Comparison of ENCODE assay signal across 1 cellular context in the genomic region with DNA sequence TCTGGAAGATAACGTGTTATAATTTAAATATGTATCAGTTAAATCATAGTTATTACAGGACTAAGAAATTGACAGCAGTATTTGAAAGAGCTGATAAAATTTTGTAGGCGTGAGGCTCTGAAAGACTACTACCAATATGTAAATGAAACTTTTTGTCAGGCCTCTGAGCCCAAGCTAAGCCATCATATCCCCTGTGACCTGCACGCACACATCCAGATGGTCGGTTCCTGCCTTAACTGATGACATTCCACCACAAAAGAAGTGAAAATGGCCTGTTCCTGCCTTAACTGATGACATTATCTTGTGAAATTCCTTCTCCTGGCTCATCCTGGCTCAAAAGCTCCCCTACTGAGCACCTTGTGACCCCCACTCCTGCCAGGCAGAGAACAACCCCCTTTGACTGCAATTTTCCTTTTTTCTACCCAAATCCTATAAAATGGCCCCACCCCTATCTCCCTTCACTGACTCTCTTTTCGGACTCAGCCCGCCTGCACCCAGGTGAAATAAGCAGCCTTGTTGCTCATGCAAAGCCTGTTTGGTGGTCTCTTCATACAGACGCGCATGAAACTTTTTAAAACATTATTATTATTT.
TF ChIP-seq lines count a peak whose summit lies in the region.

No MANE protein-coding gene starts in this region.

TF ChIP-seq in GM23338, 12 proteins besides CTCF, POLR2A, EP300 and RAD21 (continued from another document):
- TF ChIP-seq, protein P1, sequence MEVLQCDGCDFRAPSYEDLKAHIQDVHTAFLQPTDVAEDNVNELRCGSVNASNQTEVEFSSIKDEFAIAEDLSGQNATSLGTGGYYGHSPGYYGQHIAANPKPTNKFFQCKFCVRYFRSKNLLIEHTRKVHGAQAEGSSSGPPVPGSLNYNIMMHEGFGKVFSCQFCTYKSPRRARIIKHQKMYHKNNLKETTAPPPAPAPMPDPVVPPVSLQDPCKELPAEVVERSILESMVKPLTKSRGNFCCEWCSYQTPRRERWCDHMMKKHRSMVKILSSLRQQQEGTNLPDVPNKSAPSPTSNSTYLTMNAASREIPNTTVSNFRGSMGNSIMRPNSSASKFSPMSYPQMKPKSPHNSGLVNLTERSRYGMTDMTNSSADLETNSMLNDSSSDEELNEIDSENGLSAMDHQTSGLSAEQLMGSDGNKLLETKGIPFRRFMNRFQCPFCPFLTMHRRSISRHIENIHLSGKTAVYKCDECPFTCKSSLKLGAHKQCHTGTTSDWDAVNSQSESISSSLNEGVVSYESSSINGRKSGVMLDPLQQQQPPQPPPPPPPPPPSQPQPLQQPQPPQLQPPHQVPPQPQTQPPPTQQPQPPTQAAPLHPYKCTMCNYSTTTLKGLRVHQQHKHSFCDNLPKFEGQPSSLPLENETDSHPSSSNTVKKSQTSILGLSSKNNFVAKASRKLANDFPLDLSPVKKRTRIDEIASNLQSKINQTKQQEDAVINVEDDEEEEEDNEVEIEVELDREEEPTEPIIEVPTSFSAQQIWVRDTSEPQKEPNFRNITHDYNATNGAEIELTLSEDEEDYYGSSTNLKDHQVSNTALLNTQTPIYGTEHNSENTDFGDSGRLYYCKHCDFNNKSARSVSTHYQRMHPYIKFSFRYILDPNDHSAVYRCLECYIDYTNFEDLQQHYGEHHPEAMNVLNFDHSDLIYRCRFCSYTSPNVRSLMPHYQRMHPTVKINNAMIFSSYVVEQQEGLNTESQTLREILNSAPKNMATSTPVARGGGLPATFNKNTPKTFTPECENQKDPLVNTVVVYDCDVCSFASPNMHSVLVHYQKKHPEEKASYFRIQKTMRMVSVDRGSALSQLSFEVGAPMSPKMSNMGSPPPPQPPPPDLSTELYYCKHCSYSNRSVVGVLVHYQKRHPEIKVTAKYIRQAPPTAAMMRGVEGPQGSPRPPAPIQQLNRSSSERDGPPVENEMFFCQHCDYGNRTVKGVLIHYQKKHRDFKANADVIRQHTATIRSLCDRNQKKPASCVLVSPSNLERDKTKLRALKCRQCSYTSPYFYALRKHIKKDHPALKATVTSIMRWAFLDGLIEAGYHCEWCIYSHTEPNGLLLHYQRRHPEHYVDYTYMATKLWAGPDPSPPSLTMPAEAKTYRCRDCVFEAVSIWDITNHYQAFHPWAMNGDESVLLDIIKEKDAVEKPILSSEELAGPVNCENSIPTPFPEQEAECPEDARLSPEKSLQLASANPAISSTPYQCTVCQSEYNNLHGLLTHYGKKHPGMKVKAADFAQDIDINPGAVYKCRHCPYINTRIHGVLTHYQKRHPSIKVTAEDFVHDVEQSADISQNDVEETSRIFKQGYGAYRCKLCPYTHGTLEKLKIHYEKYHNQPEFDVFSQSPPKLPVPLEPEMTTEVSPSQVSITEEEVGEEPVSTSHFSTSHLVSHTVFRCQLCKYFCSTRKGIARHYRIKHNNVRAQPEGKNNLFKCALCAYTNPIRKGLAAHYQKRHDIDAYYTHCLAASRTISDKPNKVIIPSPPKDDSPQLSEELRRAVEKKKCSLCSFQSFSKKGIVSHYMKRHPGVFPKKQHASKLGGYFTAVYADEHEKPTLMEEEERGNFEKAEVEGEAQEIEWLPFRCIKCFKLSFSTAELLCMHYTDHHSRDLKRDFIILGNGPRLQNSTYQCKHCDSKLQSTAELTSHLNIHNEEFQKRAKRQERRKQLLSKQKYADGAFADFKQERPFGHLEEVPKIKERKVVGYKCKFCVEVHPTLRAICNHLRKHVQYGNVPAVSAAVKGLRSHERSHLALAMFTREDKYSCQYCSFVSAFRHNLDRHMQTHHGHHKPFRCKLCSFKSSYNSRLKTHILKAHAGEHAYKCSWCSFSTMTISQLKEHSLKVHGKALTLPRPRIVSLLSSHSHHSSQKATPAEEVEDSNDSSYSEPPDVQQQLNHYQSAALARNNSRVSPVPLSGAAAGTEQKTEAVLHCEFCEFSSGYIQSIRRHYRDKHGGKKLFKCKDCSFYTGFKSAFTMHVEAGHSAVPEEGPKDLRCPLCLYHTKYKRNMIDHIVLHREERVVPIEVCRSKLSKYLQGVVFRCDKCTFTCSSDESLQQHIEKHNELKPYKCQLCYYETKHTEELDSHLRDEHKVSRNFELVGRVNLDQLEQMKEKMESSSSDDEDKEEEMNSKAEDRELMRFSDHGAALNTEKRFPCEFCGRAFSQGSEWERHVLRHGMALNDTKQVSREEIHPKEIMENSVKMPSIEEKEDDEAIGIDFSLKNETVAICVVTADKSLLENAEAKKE (CRISPR knock-in tag; IDR thresholded peaks at IDR 0.05): peak; percentile 44; the same call in 1 of the 2 replicates
- peak; percentile 49; the same call in 1 of the 2 replicates for TF ChIP-seq CREB1 (CRISPR knock-in tag; IDR thresholded peaks at IDR 0.05; ENCODE audit: low read depth)
